In genomic region chr2:159895258-159896209, GRCh38 we compare ENCODE assay signal across 9 cellular contexts. TPM values are rescaled to one million over a fixed set of nuclear protein-coding genes. Genes with fewer than 3 reads are reported as not detected.
DNase-seq lines count a peak whose midpoint lies in the region; ATAC-seq and TF ChIP-seq lines count a peak whose summit lies in the region.
"Had no signal": no experiment of that assay in that cellular context is flagged by ENCODE, and none has a peak within 500 bp of the region (broad histone marks: within the 10 kb centered on the region; RNA-seq: fewer than 3 reads in every experiment).

No MANE protein-coding gene starts in this region.

- WGBS in adrenal gland, 4 donors, result 71 to 75% (median 73%) methylated on average over 5 of the region's 5 CpGs

- peak; percentile 46 for ATAC-seq in GM21381 (IDR thresholded peaks at IDR 0.05; ENCODE audit: unreplicated experiment)
- ATAC-seq in HG03432 (IDR thresholded peaks at IDR 0.05; ENCODE audit: unreplicated experiment), result peak; percentile 75
- no peak for ATAC-seq in left lobe of liver

- H3K36me3 ChIP-seq in adrenal gland (replicated peaks in 1 of 2), result no peaks in the 10 kb centered on the region

- no peaks in the 10 kb centered on the region for H3K27me3 ChIP-seq in adrenal gland

- intact Hi-C loops in adrenal gland (cut with DNase I), result no loop called here

- no peaks in the 10 kb centered on the region for H3K9me3 ChIP-seq in adrenal gland (replicated peaks in 1 of 3)

- no peaks in the 10 kb centered on the region for H3K4me1 ChIP-seq in adrenal gland (replicated peaks in 1 of 2)

- no peak for TF ChIP-seq CTCF in adrenal gland (IDR thresholded peaks at IDR 0.05)

- DNase-seq in NCI-H2196 treated with DMSO at 0.1 percent for 48 hours (lab: John Stamatoyannopoulos, UW; ENCODE audit: unreplicated experiment), result peak; percentile 11
- DNase-seq in NCI-H2196 (lab: John Stamatoyannopoulos, UW; ENCODE audit: unreplicated experiment), result no peak
- DNase-seq in kidney tubule cell (ENCODE audit: low spot score), result peak; percentile 42
- DNase-seq in left lobe of liver (ENCODE audit: low spot score), result no peak
- DNase-seq in OCI-M1 (lab: John Stamatoyannopoulos, UW), result no peak
- no peak for DNase-seq in adrenal gland

- H3K27ac ChIP-seq in adrenal gland, result no peak overlapping the region
- H3K27ac ChIP-seq: skin epidermis had no signal

- no peak for TF ChIP-seq POLR2A in adrenal gland (IDR thresholded peaks at IDR 0.05)

- H3K4me3 ChIP-seq in adrenal gland, result no peak overlapping the region
- H3K4me3 ChIP-seq: skin epidermis had no signal

RNA-seq across cellular contexts. Expression of gene LY75, which starts 9.0 kb away (rescaled TPM):
- total RNA-seq in left lobe of liver (0.68 TPM), adrenal gland (1 to 10 TPM; 1.6 to 7.9 (median 4.9) TPM)
- polyA plus RNA-seq in adrenal gland, result 1 to 10 TPM in 1 of 3 donors, under 1 TPM in 2; 0.57 to 3.7 (median 0.80) TPM

Comparison
In these comparisons a context has a peak if more than half of its experiments do, and no peak if none do; other contexts are left out.
1. DNase-seq: peak in NCI-H2196 treated with DMSO at 0.1 percent for 48 hours (single experiment) and kidney tubule cell (single experiment); none in NCI-H2196 (single experiment), left lobe of liver (single experiment), OCI-M1 (single experiment) and adrenal gland (0 of 7).